23 cellular contexts compared by ENCODE assay signal in the genomic region with DNA sequence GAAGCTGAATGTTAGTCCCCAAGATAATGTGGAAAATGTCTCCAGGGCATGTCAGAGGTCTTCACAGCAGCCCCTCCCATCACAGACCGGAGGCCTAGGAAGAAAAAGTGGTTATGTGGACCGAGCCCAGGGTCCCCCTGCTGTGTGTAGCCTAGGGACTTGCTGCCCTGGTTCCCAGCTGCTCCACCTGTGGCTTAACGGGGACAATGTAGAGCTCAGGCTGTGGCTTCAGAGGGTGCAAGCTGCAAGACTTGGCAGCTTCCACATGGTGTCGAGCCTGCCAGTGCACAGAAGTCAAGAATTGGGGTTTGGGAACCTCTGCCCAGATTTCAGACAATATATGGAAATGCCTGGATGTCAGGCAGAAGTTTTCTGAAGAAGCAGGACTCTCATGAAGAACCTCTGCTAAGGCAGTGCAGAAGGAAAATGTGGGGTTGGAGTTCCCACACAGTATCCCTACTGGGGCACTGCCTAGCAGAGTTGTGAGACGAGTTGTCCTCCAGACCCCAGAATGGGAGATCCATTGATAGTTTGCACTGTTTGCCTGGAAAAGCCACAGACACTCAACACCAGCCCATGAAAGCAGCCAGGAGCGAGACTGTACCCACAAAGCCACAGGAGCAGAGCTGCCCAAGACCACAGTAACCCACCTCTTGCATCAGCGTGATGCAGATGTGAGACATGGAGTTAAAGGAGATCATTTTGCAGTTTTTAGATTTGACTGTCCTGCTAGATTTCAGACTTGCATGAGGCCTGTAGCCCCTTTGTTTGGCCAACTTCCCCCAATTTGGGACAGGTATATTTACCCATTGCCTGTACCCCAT.
DNase-seq lines count a peak whose midpoint lies in the region; ATAC-seq lines count a peak whose summit lies in the region.
"Had no signal": no experiment of that assay in that cellular context is flagged by ENCODE, and none has a peak within 500 bp of the region (broad histone marks: within the 10 kb centered on the region; RNA-seq: fewer than 3 reads in every experiment).

No MANE protein-coding gene starts in this region.

- peaks cover 0 to 15% of the 10 kb centered on the region in 2 donors for H3K36me3 Mint-ChIP-seq in activated naive CD4-positive, alpha-beta T cell treated with anti-CD3 and anti-CD28 coated beads, Interleukin-2, amount 50 U/mL, for 72 hours
- peaks cover 7% of the 10 kb centered on the region for H3K36me3 Mint-ChIP-seq in activated T-helper 2 cell treated with anti-CD3 and anti-CD28 coated beads, Interferon-gamma antibody, Interleukin-2, Interleukin-4, amounts not matched to agents 10 μg/mL and 5 μg/mL and 100 μg/mL, durations not matched to agents 14 hours and 24 hours and 36 hours (ENCODE audit: low read depth)
- H3K36me3 Mint-ChIP-seq: mesothelial cell of epicardium had no signal

- no peak overlapping the region for H3K27ac Mint-ChIP-seq in activated naive CD4-positive, alpha-beta T cell treated with anti-CD3 and anti-CD28 coated beads, Interleukin-2, amount 50 U/mL, for 72 hours
- peak overlapping the region; percentile 5 for H3K27ac Mint-ChIP-seq in activated T-helper 2 cell treated with anti-CD3 and anti-CD28 coated beads, Interferon-gamma antibody, Interleukin-2, Interleukin-4, amounts not matched to agents 10 μg/mL and 5 μg/mL and 100 μg/mL, durations not matched to agents 14 hours and 24 hours and 36 hours
- H3K27ac Mint-ChIP-seq: activated CD4-positive, alpha-beta T cell treated with anti-CD3 and anti-CD28 coated beads, Interleukin-2, amount 10 ng/mL, durations not matched to agents 24 days and 14 days; mesothelial cell of epicardium; naive thymus-derived CD4-positive, alpha-beta T cell had no signal

- H3K27me3 Mint-ChIP-seq in activated T-helper 2 cell treated with anti-CD3 and anti-CD28 coated beads, Interferon-gamma antibody, Interleukin-2, Interleukin-4, amounts not matched to agents 10 μg/mL and 5 μg/mL and 100 μg/mL, durations not matched to agents 14 hours and 24 hours and 36 hours (ENCODE audit: low read depth) = no peaks in the 10 kb centered on the region
- H3K27me3 Mint-ChIP-seq: activated CD4-positive, alpha-beta T cell treated with anti-CD3 and anti-CD28 coated beads, Interleukin-2, amount 10 ng/mL, durations not matched to agents 24 days and 14 days had no signal

- peak; percentile 73 to 80 for ATAC-seq in activated naive CD4-positive, alpha-beta T cell treated with anti-CD3 and anti-CD28 coated beads, Interleukin-2, amount 50 U/mL, for 72 hours
- ATAC-seq in stimulated activated naive CD8-positive, alpha-beta T cell treated with anti-CD3 and anti-CD28 coated beads, Interleukin-15, Interleukin-2, amounts not matched to agents 100 U/mL and 50 U/mL, for 24 hours = peak; percentile 79
- ATAC-seq in GM19395 (IDR thresholded peaks at IDR 0.05; ENCODE audit: unreplicated experiment) = no peak
- ATAC-seq: naive thymus-derived CD4-positive, alpha-beta T cell; Panc1; upper lobe of right lung had no signal

- peak in 1 of 2 donors; percentile 63 for DNase-seq in activated naive CD4-positive, alpha-beta T cell treated with anti-CD3 and anti-CD28 coated beads, Interleukin-2, amount 50 U/mL, for 72 hours (ENCODE audit: low spot score in 2 of 2)
- no peak for DNase-seq in activated naive CD4-positive, alpha-beta T cell (lab: John Stamatoyannopoulos, UW)
- DNase-seq in MV-4-11 (lab: John Stamatoyannopoulos, UW) = peak; percentile 88
- no peak for DNase-seq in activated T-helper 2 cell treated with anti-CD3 and anti-CD28 coated beads, Interferon-gamma antibody, Interleukin-2, Interleukin-4, amounts not matched to agents 10 μg/mL and 5 μg/mL and 100 μg/mL, durations not matched to agents 14 hours and 24 hours and 36 hours (ENCODE audit: low spot score)
- peak; percentile 56 for DNase-seq in stimulated activated naive CD8-positive, alpha-beta T cell treated with anti-CD3 and anti-CD28 coated beads, Interleukin-15, Interleukin-2, amounts not matched to agents 100 U/mL and 50 U/mL, for 24 hours
- no peak for DNase-seq in islet precursor cell
- no peak for DNase-seq in iPS-NIHi7 (ENCODE audit: extremely low spot score)
- DNase-seq: activated CD4-positive, alpha-beta T cell treated with anti-CD3 and anti-CD28 coated beads, Interleukin-2, amount 10 ng/mL, durations not matched to agents 24 days and 14 days; activated naive CD4-positive, alpha-beta T cell treated with Interleukin-2 at 50 U/mL for 16 hours; amygdala; DMS79 treated with DMSO at 0.1 percent for 48 hours; effector CD4-positive, alpha-beta T cell; KG1; left ventricle myocardium inferior; MM.1S; naive thymus-derived CD4-positive, alpha-beta T cell; NCI-H2171; NCI-H510A; SHP77 treated with DMSO at 0.1 percent for 48 hours; upper lobe of right lung had no signal

- H3K4me1 Mint-ChIP-seq in activated T-helper 2 cell treated with anti-CD3 and anti-CD28 coated beads, Interferon-gamma antibody, Interleukin-2, Interleukin-4, amounts not matched to agents 10 μg/mL and 5 μg/mL and 100 μg/mL, durations not matched to agents 14 hours and 24 hours and 36 hours (ENCODE audit: low read depth) = peaks cover 14% of the 10 kb centered on the region
- H3K4me1 Mint-ChIP-seq: mesothelial cell of epicardium had no signal

- intact Hi-C loops in activated T-helper 2 cell treated with anti-CD3 and anti-CD28 coated beads, Interferon-gamma antibody, Interleukin-2, Interleukin-4, amounts not matched to agents 10 μg/mL and 5 μg/mL and 100 μg/mL, durations not matched to agents 14 hours and 24 hours and 36 hours (cut with micrococcal nuclease) = no loop called here

- no peak overlapping the region for H3K4me3 Mint-ChIP-seq in activated T-helper 2 cell treated with anti-CD3 and anti-CD28 coated beads, Interferon-gamma antibody, Interleukin-2, Interleukin-4, amounts not matched to agents 10 μg/mL and 5 μg/mL and 100 μg/mL, durations not matched to agents 14 hours and 24 hours and 36 hours (ENCODE audit: low read depth)
- H3K4me3 Mint-ChIP-seq: activated CD4-positive, alpha-beta T cell treated with anti-CD3 and anti-CD28 coated beads, Interleukin-2, amount 10 ng/mL, durations not matched to agents 24 days and 14 days; mesothelial cell of epicardium; naive thymus-derived CD4-positive, alpha-beta T cell had no signal

- peaks cover 0 to 4% of the 10 kb centered on the region in 2 donors for H3K9me3 Mint-ChIP-seq in activated naive CD4-positive, alpha-beta T cell treated with anti-CD3 and anti-CD28 coated beads, Interleukin-2, amount 50 U/mL, for 72 hours
- no peaks in the 10 kb centered on the region for H3K9me3 Mint-ChIP-seq in activated T-helper 2 cell treated with anti-CD3 and anti-CD28 coated beads, Interferon-gamma antibody, Interleukin-2, Interleukin-4, amounts not matched to agents 10 μg/mL and 5 μg/mL and 100 μg/mL, durations not matched to agents 14 hours and 24 hours and 36 hours

Comparison
In these comparisons a context has a peak if more than half of its experiments do, and no peak if none do; other contexts are left out.
1. DNase-seq: peak in MV-4-11 (single experiment) and stimulated activated naive CD8-positive, alpha-beta T cell treated with anti-CD3 and anti-CD28 coated beads, Interleukin-15, Interleukin-2, amounts not matched to agents 100 U/mL and 50 U/mL, for 24 hours (single experiment); none in activated naive CD4-positive, alpha-beta T cell (0 of 4), activated T-helper 2 cell treated with anti-CD3 and anti-CD28 coated beads, Interferon-gamma antibody, Interleukin-2, Interleukin-4, amounts not matched to agents 10 μg/mL and 5 μg/mL and 100 μg/mL, durations not matched to agents 14 hours and 24 hours and 36 hours (single experiment), islet precursor cell (single experiment) and iPS-NIHi7 (single experiment).